Comparison of ENCODE assay signal across 1 cellular context in the genomic region with DNA sequence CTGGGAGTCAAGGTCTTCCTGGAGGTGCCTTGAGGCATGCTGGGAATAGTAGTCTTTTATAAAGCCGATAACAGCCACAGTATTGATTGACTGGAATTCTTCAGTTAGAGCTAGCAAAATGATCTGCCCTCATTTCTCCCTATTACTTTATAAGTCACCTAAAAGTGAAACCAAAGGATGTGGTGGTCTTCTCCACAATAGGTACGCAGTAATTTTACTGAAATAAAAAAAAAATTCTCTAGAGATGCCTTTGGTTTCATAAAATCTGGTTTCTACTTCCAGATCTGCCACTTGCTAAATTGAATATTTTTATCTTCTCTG.
A peak's percentile ranks its signal among the peaks of the same experiment; 100 is the strongest.
TF ChIP-seq lines count a peak whose summit lies in the region.

No MANE protein-coding gene starts in this region.

TF ChIP-seq in K562, 482 proteins besides CTCF, POLR2A, EP300 and RAD21 (continues in another document):
- TF ChIP-seq, protein P1, sequence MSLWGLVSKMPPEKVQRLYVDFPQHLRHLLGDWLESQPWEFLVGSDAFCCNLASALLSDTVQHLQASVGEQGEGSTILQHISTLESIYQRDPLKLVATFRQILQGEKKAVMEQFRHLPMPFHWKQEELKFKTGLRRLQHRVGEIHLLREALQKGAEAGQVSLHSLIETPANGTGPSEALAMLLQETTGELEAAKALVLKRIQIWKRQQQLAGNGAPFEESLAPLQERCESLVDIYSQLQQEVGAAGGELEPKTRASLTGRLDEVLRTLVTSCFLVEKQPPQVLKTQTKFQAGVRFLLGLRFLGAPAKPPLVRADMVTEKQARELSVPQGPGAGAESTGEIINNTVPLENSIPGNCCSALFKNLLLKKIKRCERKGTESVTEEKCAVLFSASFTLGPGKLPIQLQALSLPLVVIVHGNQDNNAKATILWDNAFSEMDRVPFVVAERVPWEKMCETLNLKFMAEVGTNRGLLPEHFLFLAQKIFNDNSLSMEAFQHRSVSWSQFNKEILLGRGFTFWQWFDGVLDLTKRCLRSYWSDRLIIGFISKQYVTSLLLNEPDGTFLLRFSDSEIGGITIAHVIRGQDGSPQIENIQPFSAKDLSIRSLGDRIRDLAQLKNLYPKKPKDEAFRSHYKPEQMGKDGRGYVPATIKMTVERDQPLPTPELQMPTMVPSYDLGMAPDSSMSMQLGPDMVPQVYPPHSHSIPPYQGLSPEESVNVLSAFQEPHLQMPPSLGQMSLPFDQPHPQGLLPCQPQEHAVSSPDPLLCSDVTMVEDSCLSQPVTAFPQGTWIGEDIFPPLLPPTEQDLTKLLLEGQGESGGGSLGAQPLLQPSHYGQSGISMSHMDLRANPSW (CRISPR knock-in tag; IDR thresholded peaks at IDR 0.05), result no peak
- TF ChIP-seq HES1 (IDR thresholded peaks at IDR 0.05; ENCODE audit: low read depth) (no peak), ZNF766 (CRISPR knock-in tag; conservative IDR thresholded peaks at IDR 0.05) (peak; percentile 98; the same call in 1 of the 2 replicates), ZNF384 (IDR thresholded peaks at IDR 0.05; ENCODE audit: low read depth, low read length) (0 out of 2 replicates have a peak, but pooled peaks have one; percentile 1), ZNF431 (CRISPR knock-in tag; IDR thresholded peaks at IDR 0.05) (no peak), ELF2 (CRISPR knock-in tag; IDR thresholded peaks at IDR 0.05) (no peak; the same call in 1 of the 2 replicates), FOXA3 (CRISPR knock-in tag; conservative IDR thresholded peaks at IDR 0.05 in 1 of 2, IDR thresholded peaks at IDR 0.05 in 1 of 2) (no peak), ELK1 (CRISPR knock-in tag; IDR thresholded peaks at IDR 0.05) (no peak), NR3C1 (CRISPR knock-in tag; IDR thresholded peaks at IDR 0.05) (no peak), RCOR1 (IDR thresholded peaks at IDR 0.05; ENCODE audit: borderline replicate concordance in 1 of 2, low read depth in 2 of 2, low read length in 2 of 2) (no peak), ZNF561 (CRISPR knock-in tag; conservative IDR thresholded peaks at IDR 0.05) (no peak), POU5F1 (IDR thresholded peaks at IDR 0.05; ENCODE audit: borderline replicate concordance, low read depth, low read length, partially characterized antibody) (no peak), PPARD (CRISPR knock-in tag; IDR thresholded peaks at IDR 0.05) (no peak), ZFP36 (IDR thresholded peaks at IDR 0.05; ENCODE audit: low read depth, low read length, partially characterized antibody) (no peak), ZNF146 (CRISPR knock-in tag; IDR thresholded peaks at IDR 0.05; ENCODE audit: unreplicated experiment) (no peak), NCOR1 (IDR thresholded peaks at IDR 0.05) (no peak), ZBTB1 (CRISPR knock-in tag; IDR thresholded peaks at IDR 0.05; ENCODE audit: borderline replicate concordance, low read depth) (no peak), CHCHD3 (CRISPR knock-in tag; IDR thresholded peaks at IDR 0.05) (no peak), ZNF165 (CRISPR knock-in tag; IDR thresholded peaks at IDR 0.05; ENCODE audit: borderline replicate concordance) (no peak), BCLAF1 (IDR thresholded peaks at IDR 0.05; ENCODE audit: borderline replicate concordance in 1 of 2, control insufficient read depth in 1 of 2, low read depth in 2 of 2, low read length in 1 of 2) (no peak), HDAC8 (tag; IDR thresholded peaks at IDR 0.05) (no peak), CTBP1 (IDR thresholded peaks at IDR 0.05; ENCODE audit: borderline replicate concordance) (0 out of 2 replicates have a peak, but pooled peaks have one; percentile 34), HDAC6 (IDR thresholded peaks at IDR 0.05; ENCODE audit: low read depth, low read length) (no peak), PKNOX1 (IDR thresholded peaks at IDR 0.05) (peak; percentile 88), MTA3 (IDR thresholded peaks at IDR 0.05; ENCODE audit: borderline replicate concordance) (no peak), NONO (IDR thresholded peaks at IDR 0.05; ENCODE audit: low read depth in 2 of 2, low read length in 1 of 2) (no peak), PYGO2 (tag; IDR thresholded peaks at IDR 0.05) (no peak)
- TF ChIP-seq, protein P2, sequence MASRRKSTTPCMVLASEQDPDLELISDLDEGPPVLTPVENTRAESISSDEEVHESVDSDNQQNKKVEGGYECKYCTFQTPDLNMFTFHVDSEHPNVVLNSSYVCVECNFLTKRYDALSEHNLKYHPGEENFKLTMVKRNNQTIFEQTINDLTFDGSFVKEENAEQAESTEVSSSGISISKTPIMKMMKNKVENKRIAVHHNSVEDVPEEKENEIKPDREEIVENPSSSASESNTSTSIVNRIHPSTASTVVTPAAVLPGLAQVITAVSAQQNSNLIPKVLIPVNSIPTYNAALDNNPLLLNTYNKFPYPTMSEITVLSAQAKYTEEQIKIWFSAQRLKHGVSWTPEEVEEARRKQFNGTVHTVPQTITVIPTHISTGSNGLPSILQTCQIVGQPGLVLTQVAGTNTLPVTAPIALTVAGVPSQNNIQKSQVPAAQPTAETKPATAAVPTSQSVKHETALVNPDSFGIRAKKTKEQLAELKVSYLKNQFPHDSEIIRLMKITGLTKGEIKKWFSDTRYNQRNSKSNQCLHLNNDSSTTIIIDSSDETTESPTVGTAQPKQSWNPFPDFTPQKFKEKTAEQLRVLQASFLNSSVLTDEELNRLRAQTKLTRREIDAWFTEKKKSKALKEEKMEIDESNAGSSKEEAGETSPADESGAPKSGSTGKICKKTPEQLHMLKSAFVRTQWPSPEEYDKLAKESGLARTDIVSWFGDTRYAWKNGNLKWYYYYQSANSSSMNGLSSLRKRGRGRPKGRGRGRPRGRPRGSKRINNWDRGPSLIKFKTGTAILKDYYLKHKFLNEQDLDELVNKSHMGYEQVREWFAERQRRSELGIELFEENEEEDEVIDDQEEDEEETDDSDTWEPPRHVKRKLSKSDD (conservative IDR thresholded peaks at IDR 0.05; ENCODE audit: low read length), result no peak
- TF ChIP-seq, protein P3, sequence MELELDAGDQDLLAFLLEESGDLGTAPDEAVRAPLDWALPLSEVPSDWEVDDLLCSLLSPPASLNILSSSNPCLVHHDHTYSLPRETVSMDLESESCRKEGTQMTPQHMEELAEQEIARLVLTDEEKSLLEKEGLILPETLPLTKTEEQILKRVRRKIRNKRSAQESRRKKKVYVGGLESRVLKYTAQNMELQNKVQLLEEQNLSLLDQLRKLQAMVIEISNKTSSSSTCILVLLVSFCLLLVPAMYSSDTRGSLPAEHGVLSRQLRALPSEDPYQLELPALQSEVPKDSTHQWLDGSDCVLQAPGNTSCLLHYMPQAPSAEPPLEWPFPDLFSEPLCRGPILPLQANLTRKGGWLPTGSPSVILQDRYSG (tag; conservative IDR thresholded peaks at IDR 0.05; ENCODE audit: low read depth), result 0 out of 2 replicates have a peak, but pooled peaks have one; percentile 43
- TF ChIP-seq, protein P4, sequence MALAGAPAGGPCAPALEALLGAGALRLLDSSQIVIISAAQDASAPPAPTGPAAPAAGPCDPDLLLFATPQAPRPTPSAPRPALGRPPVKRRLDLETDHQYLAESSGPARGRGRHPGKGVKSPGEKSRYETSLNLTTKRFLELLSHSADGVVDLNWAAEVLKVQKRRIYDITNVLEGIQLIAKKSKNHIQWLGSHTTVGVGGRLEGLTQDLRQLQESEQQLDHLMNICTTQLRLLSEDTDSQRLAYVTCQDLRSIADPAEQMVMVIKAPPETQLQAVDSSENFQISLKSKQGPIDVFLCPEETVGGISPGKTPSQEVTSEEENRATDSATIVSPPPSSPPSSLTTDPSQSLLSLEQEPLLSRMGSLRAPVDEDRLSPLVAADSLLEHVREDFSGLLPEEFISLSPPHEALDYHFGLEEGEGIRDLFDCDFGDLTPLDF (CRISPR knock-in tag; IDR thresholded peaks at IDR 0.05), result peak; percentile 25; the same call in 1 of the 2 replicates
- TF ChIP-seq, protein P5, sequence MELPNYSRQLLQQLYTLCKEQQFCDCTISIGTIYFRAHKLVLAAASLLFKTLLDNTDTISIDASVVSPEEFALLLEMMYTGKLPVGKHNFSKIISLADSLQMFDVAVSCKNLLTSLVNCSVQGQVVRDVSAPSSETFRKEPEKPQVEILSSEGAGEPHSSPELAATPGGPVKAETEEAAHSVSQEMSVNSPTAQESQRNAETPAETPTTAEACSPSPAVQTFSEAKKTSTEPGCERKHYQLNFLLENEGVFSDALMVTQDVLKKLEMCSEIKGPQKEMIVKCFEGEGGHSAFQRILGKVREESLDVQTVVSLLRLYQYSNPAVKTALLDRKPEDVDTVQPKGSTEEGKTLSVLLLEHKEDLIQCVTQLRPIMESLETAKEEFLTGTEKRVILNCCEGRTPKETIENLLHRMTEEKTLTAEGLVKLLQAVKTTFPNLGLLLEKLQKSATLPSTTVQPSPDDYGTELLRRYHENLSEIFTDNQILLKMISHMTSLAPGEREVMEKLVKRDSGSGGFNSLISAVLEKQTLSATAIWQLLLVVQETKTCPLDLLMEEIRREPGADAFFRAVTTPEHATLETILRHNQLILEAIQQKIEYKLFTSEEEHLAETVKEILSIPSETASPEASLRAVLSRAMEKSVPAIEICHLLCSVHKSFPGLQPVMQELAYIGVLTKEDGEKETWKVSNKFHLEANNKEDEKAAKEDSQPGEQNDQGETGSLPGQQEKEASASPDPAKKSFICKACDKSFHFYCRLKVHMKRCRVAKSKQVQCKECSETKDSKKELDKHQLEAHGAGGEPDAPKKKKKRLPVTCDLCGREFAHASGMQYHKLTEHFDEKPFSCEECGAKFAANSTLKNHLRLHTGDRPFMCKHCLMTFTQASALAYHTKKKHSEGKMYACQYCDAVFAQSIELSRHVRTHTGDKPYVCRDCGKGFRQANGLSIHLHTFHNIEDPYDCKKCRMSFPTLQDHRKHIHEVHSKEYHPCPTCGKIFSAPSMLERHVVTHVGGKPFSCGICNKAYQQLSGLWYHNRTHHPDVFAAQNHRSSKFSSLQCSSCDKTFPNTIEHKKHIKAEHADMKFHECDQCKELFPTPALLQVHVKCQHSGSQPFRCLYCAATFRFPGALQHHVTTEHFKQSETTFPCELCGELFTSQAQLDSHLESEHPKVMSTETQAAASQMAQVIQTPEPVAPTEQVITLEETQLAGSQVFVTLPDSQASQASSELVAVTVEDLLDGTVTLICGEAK (IDR thresholded peaks at IDR 0.05), result no peak
- TF ChIP-seq, protein P5 (CRISPR knock-in tag; IDR thresholded peaks at IDR 0.05), result no peak
